ENCODE assay signal across 8 cellular contexts in genomic region chr9:98807811-98808195, GRCh38. TPM values are rescaled to one million over a fixed set of nuclear protein-coding genes. Genes with fewer than 3 reads are reported as not detected.
DNase-seq lines count a peak whose midpoint lies in the region; ATAC-seq and TF ChIP-seq lines count a peak whose summit lies in the region.

No MANE protein-coding gene starts in this region.

- H3K79me2 ChIP-seq in osteoblast (ENCODE audit: insufficient read depth, low read length) = no peaks in the 10 kb centered on the region

- ATAC-seq in HG02938 (IDR thresholded peaks at IDR 0.05; ENCODE audit: unreplicated experiment) (no peak), HG03196 (IDR thresholded peaks at IDR 0.05; ENCODE audit: unreplicated experiment) (no peak)

- no peak for TF ChIP-seq CTCF in esophagus muscularis mucosa (IDR thresholded peaks at IDR 0.05)
- no peak for TF ChIP-seq CTCF in osteoblast (IDR thresholded peaks at IDR 0.05; ENCODE audit: extremely low read depth, low read depth, low read length)

- H3K27ac ChIP-seq in CD8-positive, alpha-beta memory T cell (ENCODE audit: low read depth, low read length) = peak overlapping the region; percentile 49
- H3K27ac ChIP-seq in esophagus muscularis mucosa (replicated peaks in 1 of 4) = peak overlapping the region; percentile 85 to 90 (median 87)
- H3K27ac ChIP-seq in osteoblast (ENCODE audit: low read depth, low read length) = no peak overlapping the region

- no peaks in the 10 kb centered on the region for H3K36me3 ChIP-seq in CD8-positive, alpha-beta memory T cell (ENCODE audit: insufficient read depth, low read length)
- H3K36me3 ChIP-seq in HAP-1 (replicated peaks) (no peaks in the 10 kb centered on the region), esophagus muscularis mucosa (no peaks in the 10 kb centered on the region), osteoblast (ENCODE audit: insufficient read depth, low read length) (no peaks in the 10 kb centered on the region)

- H3K27ac Mint-ChIP-seq in CD8-positive, alpha-beta memory T cell = peak overlapping the region in 3 of 8 donors; percentile 31 to 69 (median 35)
- no peak overlapping the region for H3K27ac Mint-ChIP-seq in T-helper 1 cell treated with Interleukin-12 subunit alpha and Interleukin-12 subunit beta and Interleukin-4 antibody, amounts not matched to agents 30 μg/mL and 1 μg/mL, for 36 hours

- intact Hi-C loops in esophagus muscularis mucosa (cut with DNase I) = no loop called here

- POLR2A ChIA-PET in CD8-positive, alpha-beta memory T cell (lab: Charles Lee) = interaction anchor here (1.8 kb wide), 1 partner anchor 11 kb away, joined by 8 read pairs; the partner anchor contains the start of gene ANKS6

- CTCF ChIA-PET in CD8-positive, alpha-beta memory T cell (lab: Charles Lee) = interaction anchor here (1.0 to 2.7 kb wide), 4 partner anchors 10 to 40 kb away, joined by 3 to 14 read pairs (median 4); partner anchors contain the start of gene ANKS6

- H3K36me3 Mint-ChIP-seq in CD8-positive, alpha-beta memory T cell = peaks cover 0 to under 1% (median under 1%) of the 10 kb centered on the region in 3 donors
- H3K36me3 Mint-ChIP-seq in T-helper 1 cell treated with Interleukin-12 subunit alpha and Interleukin-12 subunit beta and Interleukin-4 antibody, amounts not matched to agents 30 μg/mL and 1 μg/mL, for 36 hours (ENCODE audit: low read depth) = no peaks in the 10 kb centered on the region

- DNase-seq in CD8-positive, alpha-beta memory T cell = peak in 1 of 5 donors; percentile 9
- DNase-seq in HAP-1 (ENCODE audit: low spot score in 2 of 2) = peak in 1 of 2 experiments; percentile 49
- no peak for DNase-seq in esophagus muscularis mucosa (ENCODE audit: extremely low spot score)
- peak; percentile 91 for DNase-seq in osteoblast (ENCODE audit: insufficient read length, low spot score, missing footprints)
- no peak for DNase-seq in cerebellar cortex (ENCODE audit: low spot score)

- 0% methylated on average over 3 of the region's 46 CpGs for WGBS in esophagus muscularis mucosa

- no peak for TF ChIP-seq POLR2A in esophagus muscularis mucosa (IDR thresholded peaks at IDR 0.05; ENCODE audit: low read depth)

- H3K9me3 Mint-ChIP-seq in CD8-positive, alpha-beta memory T cell = no peaks in the 10 kb centered on the region
- H3K9me3 Mint-ChIP-seq in T-helper 1 cell treated with Interleukin-12 subunit alpha and Interleukin-12 subunit beta and Interleukin-4 antibody, amounts not matched to agents 30 μg/mL and 1 μg/mL, for 36 hours = no peaks in the 10 kb centered on the region

- peak overlapping the region; percentile 62 for H3K4me3 ChIP-seq in CD8-positive, alpha-beta memory T cell (ENCODE audit: low read length)
- H3K4me3 ChIP-seq in HAP-1 (peak overlapping the region; percentile 40), esophagus muscularis mucosa (peak overlapping the region; percentile 62 to 75 (median 64)), osteoblast (ENCODE audit: insufficient read depth, low read length) (peak overlapping the region; percentile 71)

- H3K4me2 ChIP-seq in osteoblast (ENCODE audit: insufficient read depth, low read length) = peak overlapping the region; percentile 83

- H3K4me1 ChIP-seq in CD8-positive, alpha-beta memory T cell (ENCODE audit: insufficient read depth, low read length) = peaks cover 22% of the 10 kb centered on the region
- H3K4me1 ChIP-seq in HAP-1 = peaks cover 19% of the 10 kb centered on the region
- peaks cover 10 to 73% (median 68%) of the 10 kb centered on the region in 4 donors for H3K4me1 ChIP-seq in esophagus muscularis mucosa
- peaks cover 19% of the 10 kb centered on the region for H3K4me1 ChIP-seq in osteoblast (ENCODE audit: insufficient read depth, low read length)

- H3K27me3 ChIP-seq in CD8-positive, alpha-beta memory T cell (ENCODE audit: insufficient read depth, low read length, poor library complexity, severe bottlenecking) = no peaks in the 10 kb centered on the region
- H3K27me3 ChIP-seq in HAP-1 (ENCODE audit: low read depth) (no peaks in the 10 kb centered on the region), esophagus muscularis mucosa (no peaks in the 10 kb centered on the region), osteoblast (ENCODE audit: insufficient read depth, low read length) (peaks cover 30% of the 10 kb centered on the region)

- peak overlapping the region; percentile 72 for H2AFZ ChIP-seq in osteoblast (ENCODE audit: low read length)

- in situ Hi-C loops in HAP-1 (cut with MboI; ENCODE audit: low sequenced_read_pairs) = no loop called here

- peak overlapping the region; percentile 87 to 94 (median 88) for H3K4me3 Mint-ChIP-seq in CD8-positive, alpha-beta memory T cell
- H3K4me3 Mint-ChIP-seq in T-helper 1 cell treated with Interleukin-12 subunit alpha and Interleukin-12 subunit beta and Interleukin-4 antibody, amounts not matched to agents 30 μg/mL and 1 μg/mL, for 36 hours = peak overlapping the region; percentile 73

- no peaks in the 10 kb centered on the region for H3K9me3 ChIP-seq in CD8-positive, alpha-beta memory T cell (ENCODE audit: low read length)
- H3K9me3 ChIP-seq in HAP-1 (no peaks in the 10 kb centered on the region), esophagus muscularis mucosa (no peaks in the 10 kb centered on the region), osteoblast (ENCODE audit: low read depth, low read length) (no peaks in the 10 kb centered on the region)

- no peaks in the 10 kb centered on the region for H4K20me1 ChIP-seq in osteoblast (ENCODE audit: insufficient read depth, low read length)

- peaks cover 5 to 7% of the 10 kb centered on the region in 2 donors for H3K27me3 Mint-ChIP-seq in CD8-positive, alpha-beta memory T cell
- H3K27me3 Mint-ChIP-seq in T-helper 1 cell treated with Interleukin-12 subunit alpha and Interleukin-12 subunit beta and Interleukin-4 antibody, amounts not matched to agents 30 μg/mL and 1 μg/mL, for 36 hours (ENCODE audit: low read depth) = peaks cover 55% of the 10 kb centered on the region

- H3K4me1 Mint-ChIP-seq in CD8-positive, alpha-beta memory T cell = peaks cover 21 to 44% (median 40%) of the 10 kb centered on the region in 3 donors
- H3K4me1 Mint-ChIP-seq in T-helper 1 cell treated with Interleukin-12 subunit alpha and Interleukin-12 subunit beta and Interleukin-4 antibody, amounts not matched to agents 30 μg/mL and 1 μg/mL, for 36 hours (ENCODE audit: low read depth) = peaks cover 11% of the 10 kb centered on the region

- no peak for TF ChIP-seq EP300 in esophagus muscularis mucosa (IDR thresholded peaks at IDR 0.05)

RNA-seq across cellular contexts. Expression of gene GALNT12, which starts 0.3 kb away (rescaled TPM):
- 1 to 10 TPM; 4.7 to 4.9 TPM for total RNA-seq in CD8-positive, alpha-beta memory T cell
- 5.2 TPM for polyA plus RNA-seq in CD8-positive, alpha-beta memory T cell
- total RNA-seq in esophagus muscularis mucosa (10 to 100 TPM; 12.4 to 22.4 (median 16.2) TPM), osteoblast (10.1 and 11.8 TPM in 2 replicates)

RNA-seq across cellular contexts. Expression of gene ANKS6, which starts 11.4 kb away (rescaled TPM):
- total RNA-seq in CD8-positive, alpha-beta memory T cell = 10 to 100 TPM; 16.8 to 17.5 TPM
- polyA plus RNA-seq in CD8-positive, alpha-beta memory T cell = 9.0 TPM
- total RNA-seq in esophagus muscularis mucosa (10 to 100 TPM; 15.8 to 31.4 (median 23.6) TPM), osteoblast (21.7 and 25.6 TPM in 2 replicates)
